Comparison of ENCODE assay signal across 22 cellular contexts in genomic region chr22:47017245-47017644, GRCh38.
A peak's percentile ranks its signal among the peaks of the same experiment; 100 is the strongest.
DNase-seq lines count a peak whose midpoint lies in the region; ATAC-seq and TF ChIP-seq lines count a peak whose summit lies in the region.
"Had no signal": no experiment of that assay in that cellular context is flagged by ENCODE, and none has a peak within 500 bp of the region (broad histone marks: within the 10 kb centered on the region; RNA-seq: fewer than 3 reads in every experiment).

No MANE protein-coding gene starts in this region.

- no peak overlapping the region for H4K5ac ChIP-seq in H9 (ENCODE audit: insufficient read length, low read depth, low read length)

- intact Hi-C loops in sigmoid colon (cut with DNase I): no loop called here

- H4K91ac ChIP-seq in H9 (ENCODE audit: insufficient read length, low read depth, low read length) (no peak overlapping the region), neuronal stem cell (ENCODE audit: low read depth, low read length, poor library complexity) (no peak overlapping the region)

- no peak for ATAC-seq in GM21723 (IDR thresholded peaks at IDR 0.05; ENCODE audit: unreplicated experiment)
- ATAC-seq: GM12878, HCT116, HepG2 had no signal

- H3K9ac ChIP-seq in H9 (ENCODE audit: extremely low read depth, insufficient read length, low read length) (no peak overlapping the region), neuronal stem cell (ENCODE audit: low read depth, low read length, poor library complexity) (no peak overlapping the region)

- no peak overlapping the region for H3K56ac ChIP-seq in H9 (ENCODE audit: insufficient read length, low read depth, low read length)

- H3K4ac ChIP-seq in H9 (ENCODE audit: low read depth, low read length) (no peak overlapping the region), neuronal stem cell (ENCODE audit: low read length) (no peak overlapping the region)

- peaks cover 18 to 19% of the 10 kb centered on the region in 2 experiments for H3K9me3 Mint-ChIP-seq in H9
- no peaks in the 10 kb centered on the region for H3K9me3 Mint-ChIP-seq in progenitor cell of endocrine pancreas (ENCODE audit: low read depth)
- H3K9me3 Mint-ChIP-seq: HFFc6 had no signal

- H2AK5ac ChIP-seq in H9 (ENCODE audit: insufficient read length, low read length) (no peak overlapping the region), neuronal stem cell (ENCODE audit: low read depth, low read length) (no peak overlapping the region)

- H2BK15ac ChIP-seq in H9 (ENCODE audit: low read depth, low read length): no peak overlapping the region
- no peak overlapping the region for H2BK15ac ChIP-seq in neuronal stem cell (ENCODE audit: low read length)

- TF ChIP-seq CTCF in H9 (conservative IDR thresholded peaks at IDR 0.05): no peak
- TF ChIP-seq CTCF in Peyer's patch (IDR thresholded peaks at IDR 0.05): no peak
- TF ChIP-seq CTCF in sigmoid colon (IDR thresholded peaks at IDR 0.05): no peak
- TF ChIP-seq CTCF in progenitor cell of endocrine pancreas (IDR thresholded peaks at IDR 0.05; ENCODE audit: unreplicated experiment): no peak

- H3K18ac ChIP-seq in H9 (ENCODE audit: insufficient read length, low read depth, low read length): peak overlapping the region; percentile 18
- H3K18ac ChIP-seq in neuronal stem cell (ENCODE audit: low read length): peak overlapping the region; percentile 39

- no peaks in the 10 kb centered on the region for H4K20me1 ChIP-seq in H9 (ENCODE audit: control insufficient read depth, insufficient read depth, insufficient read length)

- no peak overlapping the region for H2BK20ac ChIP-seq in H9 (ENCODE audit: low read depth, low read length, poor library complexity, severe bottlenecking)

- H3T11ph ChIP-seq in H9 (ENCODE audit: low read length): no peak overlapping the region

- H3K36me3 ChIP-seq in Peyer's patch (peaks cover 0 to 21% (median 0%) of the 10 kb centered on the region in 3 donors), neuronal stem cell (replicated peaks in 1 of 2; ENCODE audit: control insufficient read depth in 2 of 2, insufficient read depth in 2 of 2, low read length in 2 of 2) (peaks cover 0 to 1% of the 10 kb centered on the region in 2 donors), sigmoid colon (no peaks in the 10 kb centered on the region)
- H3K36me3 ChIP-seq: BE2C had no signal

- H3K79me2 ChIP-seq in H9 (ENCODE audit: insufficient read depth, low read length): no peaks in the 10 kb centered on the region

- H3K4me3 ChIP-seq in Peyer's patch (no peak overlapping the region), neuronal stem cell (ENCODE audit: low read length in 2 of 2) (no peak overlapping the region), sigmoid colon (no peak overlapping the region)
- H3K4me3 ChIP-seq: GM12878 had no signal

- DNase-seq in H9 (no peak), Peyer's patch (peak in 2 of 3 donors; percentile 30), neuronal stem cell (ENCODE audit: low spot score) (no peak), sigmoid colon (peak; percentile 50), progenitor cell of endocrine pancreas (ENCODE audit: low spot score, unreplicated experiment) (no peak)
- DNase-seq in stimulated activated CD4-positive, alpha-beta T cell treated with anti-CD3 and anti-CD28 coated beads, Interleukin-2, amount 100 ng/mL, for 24 hours: no peak
- DNase-seq: ACHN; BE2C; C1 segment of cervical spinal cord; CD4-positive, CD25-positive, alpha-beta regulatory T cell; CD8-positive, alpha-beta memory T cell; COR-L47; DMS 273 treated with DMSO at 0.1 percent for 48 hours; DMS53; DND-41; EL; HFFc6 had no signal

- H3K27ac ChIP-seq in H9 (ENCODE audit: insufficient read length, low read depth, low read length) (no peak overlapping the region), Peyer's patch (no peak overlapping the region), neuronal stem cell (replicated peaks; ENCODE audit: low read length) (no peak overlapping the region), sigmoid colon (no peak overlapping the region)

- no peaks in the 10 kb centered on the region for H3K27me3 ChIP-seq in H9 (ENCODE audit: insufficient read depth, low read length)
- H3K27me3 ChIP-seq in Peyer's patch: no peaks in the 10 kb centered on the region
- H3K27me3 ChIP-seq in neuronal stem cell (ENCODE audit: control insufficient read depth in 3 of 3, insufficient read depth in 3 of 3, low read depth in 1 of 3, low read length in 3 of 3): peaks cover 0 to 2% (median 0%) of the 10 kb centered on the region in 3 experiments
- H3K27me3 ChIP-seq in sigmoid colon: no peaks in the 10 kb centered on the region
- H3K27me3 ChIP-seq: BE2C had no signal

- H3K27ac Mint-ChIP-seq in H9 (no peak overlapping the region; a peak in 1 of 7 replicates), progenitor cell of endocrine pancreas (no peak overlapping the region)
- H3K27ac Mint-ChIP-seq: CD4-positive, CD25-positive, alpha-beta regulatory T cell; HFFc6 had no signal

- H3K9me3 ChIP-seq in H9 (ENCODE audit: control insufficient read depth, low read depth, low read length): no peaks in the 10 kb centered on the region
- H3K9me3 ChIP-seq in Peyer's patch: peaks cover 0 to 5% (median 0%) of the 10 kb centered on the region in 4 donors
- H3K9me3 ChIP-seq in neuronal stem cell (replicated peaks in 1 of 2; ENCODE audit: control insufficient read depth in 2 of 2, insufficient read depth in 1 of 2, low read depth in 1 of 2, low read length in 2 of 2): peaks cover 10% of the 10 kb centered on the region in 2 donors
- no peaks in the 10 kb centered on the region for H3K9me3 ChIP-seq in sigmoid colon
- H3K9me3 ChIP-seq: BE2C had no signal

- H3K4me3 Mint-ChIP-seq in H9 (no peak overlapping the region), progenitor cell of endocrine pancreas (ENCODE audit: low read depth) (no peak overlapping the region)
- H3K4me3 Mint-ChIP-seq: CD4-positive, CD25-positive, alpha-beta regulatory T cell; CD8-positive, alpha-beta memory T cell; HFFc6 had no signal

- H2BK120ac ChIP-seq in H9 (ENCODE audit: low read depth, low read length, poor library complexity, severe bottlenecking): no peak overlapping the region
- no peak overlapping the region for H2BK120ac ChIP-seq in neuronal stem cell (ENCODE audit: low read depth, low read length)

- H3K14ac ChIP-seq in H9 (ENCODE audit: insufficient read depth, low read length) (no peak overlapping the region), neuronal stem cell (ENCODE audit: low read length) (peak overlapping the region; percentile 57)

- H2AFZ ChIP-seq in H9 (ENCODE audit: low read length): no peak overlapping the region
- no peak overlapping the region for H2AFZ ChIP-seq in neuronal stem cell (ENCODE audit: low read length)

- H2BK12ac ChIP-seq in H9 (ENCODE audit: insufficient read length, low read depth, low read length) (no peak overlapping the region), neuronal stem cell (ENCODE audit: low read length) (no peak overlapping the region)

- H3K4me2 ChIP-seq in H9 (ENCODE audit: insufficient read depth, insufficient read length, low read length) (no peak overlapping the region), neuronal stem cell (ENCODE audit: insufficient read depth, low read length, poor library complexity, severe bottlenecking) (no peak overlapping the region)

- no peak for TF ChIP-seq EP300 in sigmoid colon (IDR thresholded peaks at IDR 0.05)

- peaks cover 13 to 16% of the 10 kb centered on the region in 2 experiments for H3K4me1 Mint-ChIP-seq in H9
- H3K4me1 Mint-ChIP-seq in progenitor cell of endocrine pancreas (ENCODE audit: low read depth): peaks cover 3% of the 10 kb centered on the region

- WGBS in H9 (ENCODE audit: extremely low coverage, insufficient read length, low lambda C conversion rate): no CpG with 5 or more reads among the region's 13 CpGs
- no CpG with 5 or more reads among the region's 13 CpGs for WGBS in neuronal stem cell (ENCODE audit: extremely low coverage in 2 of 2, insufficient read length in 2 of 2, insufficient replicate concordance in 1 of 2), 2 donors
- 90% methylated on average over 13 of the region's 13 CpGs for WGBS in sigmoid colon, 2 donors

- peaks cover 12 to 26% (median 23%) of the 10 kb centered on the region in 3 experiments; a peak in 6 of 7 replicates for H3K36me3 Mint-ChIP-seq in H9 (ENCODE audit: insufficient read depth in 1 of 3, low read depth in 3 of 3)
- peaks cover 9% of the 10 kb centered on the region for H3K36me3 Mint-ChIP-seq in progenitor cell of endocrine pancreas (ENCODE audit: insufficient read depth)

- H3K4me1 ChIP-seq in H9 (ENCODE audit: insufficient read depth, low read length) (no peaks in the 10 kb centered on the region), Peyer's patch (no peaks in the 10 kb centered on the region), neuronal stem cell (ENCODE audit: control insufficient read depth in 2 of 2, insufficient read depth in 1 of 2, low read depth in 1 of 2, low read length in 2 of 2) (no peaks in the 10 kb centered on the region), sigmoid colon (peaks cover 0 to 8% (median 0%) of the 10 kb centered on the region in 4 donors)
- H3K4me1 ChIP-seq: BE2C had no signal

- no peaks in the 10 kb centered on the region for H3K23me2 ChIP-seq in H9 (ENCODE audit: insufficient read length, low read depth, low read length, poor library complexity, severe bottlenecking)

- H4K8ac ChIP-seq in H9 (replicated peaks; ENCODE audit: insufficient read length, low read depth, low read length): no peak overlapping the region
- H4K8ac ChIP-seq in neuronal stem cell (ENCODE audit: low read depth, low read length): no peak overlapping the region

- no peaks in the 10 kb centered on the region; the same call in 1 of the 2 replicates for H3K27me3 Mint-ChIP-seq in H9 (ENCODE audit: low read depth)
- no peaks in the 10 kb centered on the region for H3K27me3 Mint-ChIP-seq in progenitor cell of endocrine pancreas
- H3K27me3 Mint-ChIP-seq: CD4-positive, CD25-positive, alpha-beta regulatory T cell; IgD-negative memory B cell had no signal

- TF ChIP-seq POLR2A in Peyer's patch (IDR thresholded peaks at IDR 0.05) (no peak), sigmoid colon (IDR thresholded peaks at IDR 0.05) (no peak)

- H2BK5ac ChIP-seq in H9 (ENCODE audit: insufficient read length, low read length): no peak overlapping the region
- H2BK5ac ChIP-seq in neuronal stem cell (ENCODE audit: low read length): no peak overlapping the region

- H3K79me1 ChIP-seq in H9 (ENCODE audit: insufficient read depth, low read depth, low read length, poor library complexity, severe bottlenecking) (no peaks in the 10 kb centered on the region), neuronal stem cell (ENCODE audit: low read depth, low read length) (no peaks in the 10 kb centered on the region)

- H3K23ac ChIP-seq in H9 (ENCODE audit: insufficient read length, low read depth, low read length) (no peak overlapping the region), neuronal stem cell (ENCODE audit: low read depth, low read length, poor library complexity) (no peak overlapping the region)

Comparison
In these comparisons a context has a peak if more than half of its experiments do, and no peak if none do; other contexts are left out.
1. DNase-seq: peak in Peyer's patch (2 of 3) and sigmoid colon (single experiment); none in H9 (single experiment), neuronal stem cell (single experiment), stimulated activated CD4-positive, alpha-beta T cell treated with anti-CD3 and anti-CD28 coated beads, Interleukin-2, amount 100 ng/mL, for 24 hours (0 of 2) and progenitor cell of endocrine pancreas (single experiment).